In the genomic region with DNA sequence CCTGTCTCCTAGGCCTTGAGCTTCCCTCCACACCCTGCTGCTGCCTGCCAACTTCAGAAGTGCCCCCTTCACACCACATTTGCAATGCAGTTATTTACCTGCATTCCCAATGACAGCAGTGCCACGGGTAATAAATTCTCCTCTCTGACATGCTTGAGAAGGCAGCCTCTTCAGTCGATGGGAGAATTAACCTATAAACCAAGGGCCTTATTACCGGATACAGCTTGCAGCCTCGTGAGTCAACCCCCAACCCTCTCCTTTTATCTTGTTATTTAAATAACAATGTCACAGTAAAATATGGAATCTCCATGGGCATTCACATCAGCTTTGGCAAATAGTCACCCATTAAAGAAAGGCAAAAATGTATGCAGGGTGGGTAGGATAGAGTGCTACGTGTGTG, we compare ENCODE assay signal across 17 cellular contexts. TPM values are rescaled to one million over a fixed set of nuclear protein-coding genes. Genes with fewer than 3 reads are reported as not detected.
DNase-seq lines count a peak whose midpoint lies in the region; ATAC-seq lines count a peak whose summit lies in the region.
"Had no signal": no experiment of that assay in that cellular context is flagged by ENCODE, and none has a peak within 500 bp of the region (broad histone marks: within the 10 kb centered on the region; RNA-seq: fewer than 3 reads in every experiment).

No MANE protein-coding gene starts in this region.

- intact Hi-C loops in aorta (cut with DNase I), result loop anchor here in 1 of 2 donors (10.0 kb wide), 1 partner anchor 69 kb away; no protein-coding TSS in a partner anchor

- no peak overlapping the region for H3K9ac ChIP-seq in iPS-18a (ENCODE audit: low read length)

- H3K27ac ChIP-seq in iPS-18a (ENCODE audit: low read length) (no peak overlapping the region), aorta (ENCODE audit: low read depth in 1 of 2, low read length in 2 of 2) (no peak overlapping the region)
- H3K27ac ChIP-seq: heart right ventricle, spleen, testis had no signal

- H3K9me3 ChIP-seq in iPS-18a (ENCODE audit: control insufficient read depth, low read depth, low read length) (no peaks in the 10 kb centered on the region), aorta (ENCODE audit: control insufficient read depth, low read length) (no peaks in the 10 kb centered on the region)
- H3K9me3 ChIP-seq: heart right ventricle, spleen, testis had no signal

- no peaks in the 10 kb centered on the region for H3K36me3 ChIP-seq in iPS-18a (ENCODE audit: control insufficient read depth, low read depth, low read length)
- no peaks in the 10 kb centered on the region for H3K36me3 ChIP-seq in aorta (ENCODE audit: control insufficient read depth in 1 of 2, insufficient read depth in 2 of 2, low read length in 1 of 2)
- H3K36me3 ChIP-seq: heart right ventricle, spleen had no signal

- ATAC-seq in aorta (ENCODE audit: low FRiP score) (no peak), HG02973 (IDR thresholded peaks at IDR 0.05; ENCODE audit: unreplicated experiment) (no peak)
- ATAC-seq: naive thymus-derived CD8-positive, alpha-beta T cell; stimulated activated effector memory CD8-positive, alpha-beta T cell treated with anti-CD3 and anti-CD28 coated beads, Interleukin-12 subunit alpha, Interleukin-12 subunit beta, amount 100 ng/mL, for 72 hours had no signal

- no peaks in the 10 kb centered on the region for H3K27me3 ChIP-seq in iPS-18a (ENCODE audit: control insufficient read depth, insufficient read depth, low read length)
- H3K27me3 ChIP-seq in aorta (ENCODE audit: control insufficient read depth in 1 of 2, insufficient read depth in 2 of 2, low read length in 1 of 2), result no peaks in the 10 kb centered on the region
- H3K27me3 ChIP-seq: heart right ventricle, testis had no signal

- DNase-seq in COLO668 (lab: John Stamatoyannopoulos, UW; ENCODE audit: unreplicated experiment) (peak; percentile 64), NCI-H1092 treated with DMSO at 0.1 percent for 48 hours (lab: John Stamatoyannopoulos, UW) (peak; percentile 70), NCI-H510A (lab: John Stamatoyannopoulos, UW) (peak; percentile 72), aorta (no peak)
- DNase-seq in central memory CD4-positive, alpha-beta T cell, result no peak
- no peak for DNase-seq in stimulated activated CD4-positive, alpha-beta T cell treated with anti-CD3 and anti-CD28 coated beads, Interleukin-4, amount 100 ng/mL, for 24 hours
- DNase-seq: activated naive CD4-positive, alpha-beta T cell; heart right ventricle; islet precursor cell; naive thymus-derived CD8-positive, alpha-beta T cell; NCI-H2081 treated with DMSO at 0.1 percent for 48 hours; spleen; SW 1271 had no signal

- WGBS in aorta, 2 donors, result 51 to 58% methylated on average over 5 of the region's 5 CpGs

- H3K4me1 ChIP-seq in iPS-18a (ENCODE audit: control insufficient read depth, low read depth, low read length) (peaks cover 15% of the 10 kb centered on the region), aorta (ENCODE audit: control insufficient read depth in 1 of 2, insufficient read depth in 2 of 2, low read length in 2 of 2) (no peaks in the 10 kb centered on the region)
- H3K4me1 ChIP-seq: spleen, testis had no signal

- H3K4me3 ChIP-seq in iPS-18a (ENCODE audit: low read length) (peak overlapping the region; percentile 7), aorta (ENCODE audit: low read length in 2 of 2) (no peak overlapping the region)
- H3K4me3 ChIP-seq: heart right ventricle, spleen, testis had no signal

RNA-seq across cellular contexts. Expression of a gene that starts 34.7 kb away (rescaled TPM):
- total RNA-seq in aorta, result 10 to 100 TPM; 10.3 to 13.7 TPM
- polyA plus RNA-seq in aorta, result under 1 TPM; 0.79 to 0.88 TPM
- total RNA-seq: naive thymus-derived CD8-positive, alpha-beta T cell had no signal
- polyA plus RNA-seq: naive thymus-derived CD8-positive, alpha-beta T cell had no signal

Comparison
In these comparisons a context has a peak if more than half of its experiments do, and no peak if none do; other contexts are left out.
1. DNase-seq: peak in COLO668 (single experiment), NCI-H1092 treated with DMSO at 0.1 percent for 48 hours (single experiment) and NCI-H510A (single experiment); none in central memory CD4-positive, alpha-beta T cell (single experiment), aorta (0 of 2) and stimulated activated CD4-positive, alpha-beta T cell treated with anti-CD3 and anti-CD28 coated beads, Interleukin-4, amount 100 ng/mL, for 24 hours (single experiment).